ENCODE assay signal across 1 cellular context in genomic region chr17:7687908-7688807, GRCh38.
TF ChIP-seq lines count a peak whose summit lies in the region.

Gene WRAP53 (plus strand): TSS chr17:7688477. CDS start chr17:7688649, 172 bp downstream.

TF ChIP-seq in HepG2, 621 proteins besides CTCF, POLR2A, EP300 and RAD21 (continued from another document and continues in another):
- no peak for TF ChIP-seq ZNF530 (CRISPR knock-in tag; IDR thresholded peaks at IDR 0.05; ENCODE audit: low read depth)
- TF ChIP-seq REPIN1 (CRISPR knock-in tag; IDR thresholded peaks at IDR 0.05; ENCODE audit: borderline replicate concordance, low read depth) = peak; percentile 12
- no peak for TF ChIP-seq ADNP (CRISPR knock-in tag; IDR thresholded peaks at IDR 0.05)
- TF ChIP-seq ZNF256 (CRISPR knock-in tag; conservative IDR thresholded peaks at IDR 0.05) = no peak
- TF ChIP-seq HOXD1 (CRISPR knock-in tag; IDR thresholded peaks at IDR 0.05) = no peak
- TF ChIP-seq MXI1 (IDR thresholded peaks at IDR 0.05; ENCODE audit: borderline replicate concordance, low read depth, low read length) = peak; percentile 90; the same call in 2 of the 3 replicates
- TF ChIP-seq NFIC (IDR thresholded peaks at IDR 0.05; ENCODE audit: low read length) = 0 out of 2 replicates have a peak, but pooled peaks have one; percentile 24
- peak; percentile 18; the same call in 1 of the 2 replicates for TF ChIP-seq ETV5 (CRISPR knock-in tag; IDR thresholded peaks at IDR 0.05; ENCODE audit: borderline replicate concordance)
- TF ChIP-seq HBP1 (CRISPR knock-in tag; IDR thresholded peaks at IDR 0.05; ENCODE audit: low read depth) = 0 out of 2 replicates have a peak, but pooled peaks have one; percentile 38
- TF ChIP-seq SNAPC2 (CRISPR knock-in tag; IDR thresholded peaks at IDR 0.05) = no peak
- TF ChIP-seq ZNF451 (CRISPR knock-in tag; IDR thresholded peaks at IDR 0.05) = no peak
- TF ChIP-seq NCOA5 (CRISPR knock-in tag; IDR thresholded peaks at IDR 0.05) = no peak
- TF ChIP-seq ZSCAN9 (CRISPR knock-in tag; IDR thresholded peaks at IDR 0.05; ENCODE audit: borderline replicate concordance) = peak; percentile 47; the same call in 1 of the 2 replicates
- TF ChIP-seq ZNF263 (CRISPR knock-in tag; IDR thresholded peaks at IDR 0.05) = no peak
- TF ChIP-seq MIXL1 (CRISPR knock-in tag; IDR thresholded peaks at IDR 0.05) = peak; percentile 30; the same call in 1 of the 2 replicates
- no peak for TF ChIP-seq ZNF331 (CRISPR knock-in tag; IDR thresholded peaks at IDR 0.05)
- TF ChIP-seq BRCA1 (CRISPR knock-in tag; IDR thresholded peaks at IDR 0.05) = no peak; the same call in 1 of the 2 replicates
- no peak for TF ChIP-seq HNRNPH1 (optimal IDR thresholded peaks at IDR 0.05; ENCODE audit: low read depth, low read length)
- TF ChIP-seq SRF (IDR thresholded peaks at IDR 0.05; ENCODE audit: low read depth, low read length) = peak; percentile 13; the same call in 1 of the 2 replicates
- TF ChIP-seq SYNCRIP (IDR thresholded peaks at IDR 0.05; ENCODE audit: insufficient read depth, low read depth, low read length) = no peak
- TF ChIP-seq KIAA2018 (CRISPR knock-in tag; IDR thresholded peaks at IDR 0.05; ENCODE audit: borderline replicate concordance) = no peak
- no peak for TF ChIP-seq IRF9 (CRISPR knock-in tag; IDR thresholded peaks at IDR 0.05; ENCODE audit: borderline replicate concordance)
- no peak for TF ChIP-seq ZNF432 (CRISPR knock-in tag; IDR thresholded peaks at IDR 0.05; ENCODE audit: borderline replicate concordance)
- TF ChIP-seq KLF16 (CRISPR knock-in tag; IDR thresholded peaks at IDR 0.05) = peak in 1 of 2 experiments; percentile 58; a peak in 1 of 4 replicates
- TF ChIP-seq SIX4 (CRISPR knock-in tag; IDR thresholded peaks at IDR 0.05) = peak; percentile 97
- no peak for TF ChIP-seq SP140L (CRISPR knock-in tag; IDR thresholded peaks at IDR 0.05; ENCODE audit: borderline replicate concordance)
- no peak for TF ChIP-seq FLYWCH1 (CRISPR knock-in tag; IDR thresholded peaks at IDR 0.05)
- TF ChIP-seq ZNF576 (CRISPR knock-in tag; IDR thresholded peaks at IDR 0.05) = no peak
- TF ChIP-seq ZFP90 (CRISPR knock-in tag; IDR thresholded peaks at IDR 0.05; ENCODE audit: borderline replicate concordance) = peak; percentile 34; the same call in 1 of the 2 replicates
- no peak for TF ChIP-seq FIP1L1 (IDR thresholded peaks at IDR 0.05; ENCODE audit: borderline replicate concordance, insufficient read depth, low read depth, low read length)
- peak; percentile 40; the same call in 1 of the 2 replicates for TF ChIP-seq ZBTB7B (CRISPR knock-in tag; IDR thresholded peaks at IDR 0.05)
- TF ChIP-seq ZNF20 (CRISPR knock-in tag; IDR thresholded peaks at IDR 0.05) = no peak
- peak; percentile 66 for TF ChIP-seq IKZF5 (CRISPR knock-in tag; IDR thresholded peaks at IDR 0.05)
- no peak for TF ChIP-seq ZSCAN25 (CRISPR knock-in tag; IDR thresholded peaks at IDR 0.05)
- no peak for TF ChIP-seq PBX2 (CRISPR knock-in tag; IDR thresholded peaks at IDR 0.05)
- no peak for TF ChIP-seq IKZF4 (CRISPR knock-in tag; IDR thresholded peaks at IDR 0.05; ENCODE audit: borderline replicate concordance, low read depth, not compliant biosample characterization)
- no peak for TF ChIP-seq ZNF589 (CRISPR knock-in tag; conservative IDR thresholded peaks at IDR 0.05)
- TF ChIP-seq ERF (CRISPR knock-in tag; IDR thresholded peaks at IDR 0.05) = peak; percentile 66
- TF ChIP-seq FOXK1 (CRISPR knock-in tag; IDR thresholded peaks at IDR 0.05; ENCODE audit: borderline replicate concordance, low read depth) = peak; percentile 61; the same call in 1 of the 2 replicates
- TF ChIP-seq TRIM24 (CRISPR knock-in tag; IDR thresholded peaks at IDR 0.05) = no peak
- no peak for TF ChIP-seq ZNF362 (CRISPR knock-in tag; IDR thresholded peaks at IDR 0.05; ENCODE audit: borderline replicate concordance)
- TF ChIP-seq ZNF639 (CRISPR knock-in tag; conservative IDR thresholded peaks at IDR 0.05) = peak; percentile 74; the same call in 1 of the 2 replicates
- 0 out of 2 replicates have a peak, but pooled peaks have one; percentile 24 for TF ChIP-seq RFXANK (CRISPR knock-in tag; IDR thresholded peaks at IDR 0.05)
- TF ChIP-seq NR3C1 (CRISPR knock-in tag; IDR thresholded peaks at IDR 0.05) = no peak
- no peak for TF ChIP-seq RCOR2 (CRISPR knock-in tag; IDR thresholded peaks at IDR 0.05)
- no peak for TF ChIP-seq TERF1 (CRISPR knock-in tag; IDR thresholded peaks at IDR 0.05)
- TF ChIP-seq NFKBIZ (CRISPR knock-in tag; IDR thresholded peaks at IDR 0.05) = peak; percentile 18; the same call in 1 of the 2 replicates
- TF ChIP-seq GTF2F1 (IDR thresholded peaks at IDR 0.05; ENCODE audit: low read length) = no peak
- TF ChIP-seq ZNF44 (CRISPR knock-in tag; IDR thresholded peaks at IDR 0.05) = no peak
- no peak for TF ChIP-seq PRMT3 (CRISPR knock-in tag; IDR thresholded peaks at IDR 0.05; ENCODE audit: borderline replicate concordance, low read depth)
- no peak for TF ChIP-seq JUNB (CRISPR knock-in tag; IDR thresholded peaks at IDR 0.05; ENCODE audit: borderline replicate concordance)
- TF ChIP-seq ZNF414 (CRISPR knock-in tag; IDR thresholded peaks at IDR 0.05) = no peak
